Comparison of ENCODE assay signal across 12 cellular contexts in genomic region chr2:127647242-127648190, GRCh38. TPM values are rescaled to one million over a fixed set of nuclear protein-coding genes. Genes with fewer than 3 reads are reported as not detected.
A peak's percentile ranks its signal among the peaks of the same experiment; 100 is the strongest.
DNase-seq lines count a peak whose midpoint lies in the region; ATAC-seq, FAIRE-seq and TF ChIP-seq lines count a peak whose summit lies in the region.
"Had no signal": no experiment of that assay in that cellular context is flagged by ENCODE, and none has a peak within 500 bp of the region (broad histone marks: within the 10 kb centered on the region; RNA-seq: fewer than 3 reads in every experiment).

No MANE protein-coding gene starts in this region.

- H3K4me1 Mint-ChIP-seq in HFFc6 (ENCODE audit: low read depth): peaks cover 29% of the 10 kb centered on the region

- no peaks in the 10 kb centered on the region for H3K9me1 ChIP-seq in K562 (ENCODE audit: control insufficient read depth, insufficient read depth, low read length)

- H3K9me3 ChIP-seq in K562 (replicated peaks; ENCODE audit: control insufficient read depth, insufficient read depth, low read depth, low read length) (no peaks in the 10 kb centered on the region), left lung (no peaks in the 10 kb centered on the region), thoracic aorta (no peaks in the 10 kb centered on the region)
- H3K9me3 ChIP-seq: testis had no signal

- H3K36me3 ChIP-seq in K562 (ENCODE audit: control insufficient read depth, insufficient read depth, low read length) (no peaks in the 10 kb centered on the region), left lung (peaks cover 0 to under 1% of the 10 kb centered on the region in 2 donors), thoracic aorta (peaks cover 3% of the 10 kb centered on the region)

- no peak for FAIRE-seq in K562 (lab: Jason Lieb, UNC)

- peaks cover 0 to 43% of the 10 kb centered on the region in 2 experiments; a peak in 2 of 5 replicates for H3K4me1 ChIP-seq in K562 (replicated peaks in 1 of 2; ENCODE audit: control insufficient read depth in 2 of 2, insufficient read depth in 2 of 2, low read length in 2 of 2)
- peaks cover 4 to 50% of the 10 kb centered on the region in 2 donors for H3K4me1 ChIP-seq in left lung
- peaks cover 38 to 76% of the 10 kb centered on the region in 2 donors for H3K4me1 ChIP-seq in thoracic aorta (ENCODE audit: control insufficient read depth in 1 of 2, low read depth in 2 of 2)

- no peak overlapping the region for H3K4me3 Mint-ChIP-seq in HFFc6
- H3K4me3 Mint-ChIP-seq: activated CD4-positive, alpha-beta memory T cell treated with anti-CD3 and anti-CD28 coated beads, Interleukin-2, amount 10 ng/mL, durations not matched to agents 7 days and 5 days had no signal

- H3K27ac Mint-ChIP-seq in HFFc6: peak overlapping the region; percentile 67
- H3K27ac Mint-ChIP-seq: activated CD4-positive, alpha-beta memory T cell treated with anti-CD3 and anti-CD28 coated beads, Interleukin-2, amount 10 ng/mL, durations not matched to agents 7 days and 5 days had no signal

- no peak for TF ChIP-seq RAD21 in K562 (CRISPR knock-in tag; conservative IDR thresholded peaks at IDR 0.05 in 1 of 2, IDR thresholded peaks at IDR 0.05 in 1 of 2)

- TF ChIP-seq POLR2A in K562 (conservative IDR thresholded peaks at IDR 0.05): no peak

- no peak overlapping the region for H3K4me3 ChIP-seq in K562
- H3K4me3 ChIP-seq in left lung: no peak overlapping the region
- H3K4me3 ChIP-seq in thoracic aorta: no peak overlapping the region
- H3K4me3 ChIP-seq: testis had no signal

- H3K27me3 ChIP-seq in K562 (ENCODE audit: control insufficient read depth in 2 of 2, insufficient read depth in 2 of 2, low read length in 2 of 2): peaks cover 45 to 77% of the 10 kb centered on the region in 2 experiments
- no peaks in the 10 kb centered on the region for H3K27me3 ChIP-seq in left lung
- no peaks in the 10 kb centered on the region for H3K27me3 ChIP-seq in thoracic aorta (replicated peaks; ENCODE audit: insufficient read depth)
- H3K27me3 ChIP-seq: testis had no signal

- TF ChIP-seq EP300 in K562 (IDR thresholded peaks at IDR 0.05; ENCODE audit: low read length): no peak

- H2AFZ ChIP-seq in K562 (ENCODE audit: low read depth, low read length): no peak overlapping the region

- H3K27me3 Mint-ChIP-seq in HFFc6 (ENCODE audit: insufficient read depth): peaks cover 2% of the 10 kb centered on the region

- DNase-seq in HFFc6 (no peak), K562 (ENCODE audit: extremely low read depth in 1 of 4, low spot score in 3 of 4) (no peak), left lung (peak in 1 of 2 donors; percentile 59), thoracic aorta (ENCODE audit: low spot score) (no peak), NCI-H226 (no peak), T-helper 1 cell (no peak)
- DNase-seq: activated CD4-positive, alpha-beta memory T cell treated with anti-CD3 and anti-CD28 coated beads, Interleukin-2, amount 10 ng/mL, durations not matched to agents 7 days and 5 days; GOT3; NCI-H187; testis had no signal

- no peak overlapping the region for H3K4me2 ChIP-seq in K562 (ENCODE audit: insufficient read depth, low read length)

- in situ Hi-C loops in K562 (cut with MboI): no loop called here

- H3K9ac ChIP-seq in K562 (ENCODE audit: insufficient read depth in 1 of 2, low read depth in 2 of 2, low read length in 2 of 2): peak overlapping the region in 1 of 2 experiments; percentile 64; a peak in 2 of 4 replicates

- H3K27ac ChIP-seq in K562 (ENCODE audit: extremely low read depth, low read depth, low read length) (no peak overlapping the region), left lung (peak overlapping the region; percentile 44 to 48), thoracic aorta (peak overlapping the region; percentile 50 to 70)
- H3K27ac ChIP-seq: testis had no signal

- no peak for TF ChIP-seq CTCF in HFFc6 (IDR thresholded peaks at IDR 0.05)
- TF ChIP-seq CTCF in K562 (IDR thresholded peaks at IDR 0.05 in 2 of 3, conservative IDR thresholded peaks at IDR 0.05 in 1 of 3; ENCODE audit: insufficient read depth in 2 of 3, low read depth in 1 of 3, low read length in 3 of 3): no peak
- no peak for TF ChIP-seq CTCF in left lung (IDR thresholded peaks at IDR 0.05)
- no peak for TF ChIP-seq CTCF in thoracic aorta (IDR thresholded peaks at IDR 0.05)

- H3K79me2 ChIP-seq in K562 (ENCODE audit: control insufficient read depth, insufficient read depth, low read length): no peaks in the 10 kb centered on the region

- no peaks in the 10 kb centered on the region; the same call in 1 of the 2 replicates for H3K36me3 Mint-ChIP-seq in HFFc6 (ENCODE audit: low read depth)

- H3K9me3 Mint-ChIP-seq in HFFc6: no peaks in the 10 kb centered on the region
- H3K9me3 Mint-ChIP-seq: activated CD4-positive, alpha-beta memory T cell treated with anti-CD3 and anti-CD28 coated beads, Interleukin-2, amount 10 ng/mL, durations not matched to agents 7 days and 5 days had no signal

- BruUV-seq in K562 (replicated peaks; lab: Mats Ljungman, UMichigan): no TSS peak

- POLR2A ChIA-PET in K562 (lab: Yijun Ruan, JAX): interaction anchor here (0.6 kb wide), 1 partner anchor 9 kb away, joined by 3 read pairs; no protein-coding TSS in a partner anchor

- WGBS in K562 (ENCODE audit: insufficient coverage, low coverage, missing lambda C conversion rate): 8% methylated on average over 15 of the region's 16 CpGs

- intact Hi-C loops in K562 (cut with micrococcal nuclease) (loop anchor here (5.0 kb wide), 1 partner anchor 450 kb away; no protein-coding TSS in a partner anchor), left lung (cut with DNase I) (no loop called here)

- ATAC-seq in K562 (no peak), left lung (peak; percentile 4), thoracic aorta (ENCODE audit: insufficient number of reproducible peaks, low FRiP score, low read depth) (peak; percentile 25), GM21423 (IDR thresholded peaks at IDR 0.05; ENCODE audit: unreplicated experiment) (no peak), HG03159 (IDR thresholded peaks at IDR 0.05; ENCODE audit: unreplicated experiment) (no peak)

- CTCF ChIA-PET in K562 (lab: Yijun Ruan, JAX; ENCODE audit: low intra/inter-chr PET ratio): interaction anchor here (0.6 kb wide), 1 partner anchor 323 kb away, joined by 3 read pairs; no protein-coding TSS in a partner anchor

- 0 out of 2 replicates have a peak, but pooled peaks cover 5% of the 10 kb centered on the region for H4K20me1 ChIP-seq in K562 (replicated peaks; ENCODE audit: control insufficient read depth, insufficient read depth, low read length)

RNA-seq across cellular contexts. Expression of gene GPR17, which starts 1.6 kb away (rescaled TPM):
- total RNA-seq in HFFc6 (2021; fragmentation: NEBNext Ultra II Directional; extraction: Animal tissue kit (Norgen Biotek cat#: 25700)): not detected
- total RNA-seq in K562 (2011; cell fraction: chromatin; rRNA removed; ENCODE audit: low replicate concordance): not detected in 2 replicates
- total RNA-seq in K562 (2011; cell fraction: nucleolus; rRNA removed): not detected in 2 replicates
- total RNA-seq in K562 (2011; cell fraction: nucleoplasm; rRNA removed): not detected in 2 replicates
- not detected in 2 replicates for total RNA-seq in K562 (2014; rRNA removed)
- total RNA-seq in K562 (2014; rRNA removed; fragmentation: Illumina TruSeq; extraction: Trizol): not detected in 2 replicates
- not detected in 2 replicates for total RNA-seq in K562 (2015; rRNA removed; fragmentation: Illumina TruSeq; extraction: Trizol)
- total RNA-seq in K562 (2021): not detected in 2 replicates
- polyA plus RNA-seq in K562 (2011; rRNA removed): not detected in 2 replicates
- polyA plus RNA-seq in K562 (2011; cell fraction: cytosol; rRNA removed): not detected in 2 replicates
- not detected in 2 replicates for polyA plus RNA-seq in K562 (2011; cell fraction: nucleus; rRNA removed)
- polyA plus RNA-seq in K562 (2012): not detected in 2 replicates
- not detected in 2 replicates for polyA plus RNA-seq in K562 (2014; fragmentation: Illumina TruSeq; extraction: Trizol)
- polyA plus RNA-seq in K562 (2014; fragmentation: Nextera tagmentation; extraction: Ambion mirVana): not detected
- not detected in 2 replicates for polyA plus RNA-seq in K562 (2014; rRNA removed)
- not detected in 2 replicates for polyA minus RNA-seq in K562 (2011; rRNA and poly(A)+ RNA removed)
- polyA minus RNA-seq in K562 (2011; cell fraction: cytosol; rRNA and poly(A)+ RNA removed): not detected in 2 replicates
- not detected in 2 replicates for polyA minus RNA-seq in K562 (2011; cell fraction: nucleus; rRNA and poly(A)+ RNA removed)
- total RNA-seq in left lung: under 1 TPM; 0.24 to 0.26 TPM
- not detected for total RNA-seq in thoracic aorta
- total RNA-seq: activated CD4-positive, alpha-beta memory T cell treated with anti-CD3 and anti-CD28 coated beads, Interleukin-2, amount 10 ng/mL, durations not matched to agents 7 days and 5 days had no signal

RNA-seq across cellular contexts. Expression of gene LIMS2, which starts 27.8 kb away (rescaled TPM):
- 10 to 100 TPM; 47.8 to 65.0 (median 59.1) TPM for total RNA-seq in HFFc6 (2021; fragmentation: NEBNext Ultra II Directional; extraction: Animal tissue kit (Norgen Biotek cat#: 25700))
- not detected in 2 replicates for total RNA-seq in K562 (2011; cell fraction: chromatin; rRNA removed; ENCODE audit: low replicate concordance)
- total RNA-seq in K562 (2011; cell fraction: nucleolus; rRNA removed): not detected in 2 replicates
- not detected in 2 replicates for total RNA-seq in K562 (2011; cell fraction: nucleoplasm; rRNA removed)
- total RNA-seq in K562 (2014; rRNA removed) (not detected in 2 replicates), K562 (2014; rRNA removed; fragmentation: Illumina TruSeq; extraction: Trizol) (not detected in 2 replicates), K562 (2015; rRNA removed; fragmentation: Illumina TruSeq; extraction: Trizol) (not detected in 2 replicates), K562 (2021) (0.11 and 0.22 TPM in 2 replicates), left lung (100 to 1,000 TPM in 1 of 2 donors, 10 to 100 TPM in 1; 50.5 to 122 TPM), thoracic aorta (100 to 1,000 TPM; 177 to 246 TPM)
- polyA plus RNA-seq in K562 (2011; rRNA removed) (0.04 TPM in 1 of 2 replicates, not detected in the other), K562 (2014; fragmentation: Illumina TruSeq; extraction: Trizol) (not detected in 2 replicates), K562 (2014; fragmentation: Nextera tagmentation; extraction: Ambion mirVana) (not detected), K562 (2014; rRNA removed) (not detected in 2 replicates)
- not detected in 2 replicates for polyA plus RNA-seq in K562 (2011; cell fraction: cytosol; rRNA removed)
- polyA plus RNA-seq in K562 (2011; cell fraction: nucleus; rRNA removed): not detected in 2 replicates
- polyA plus RNA-seq in K562 (2012): 0.08 TPM in 2 replicates
- polyA minus RNA-seq in K562 (2011; rRNA and poly(A)+ RNA removed): not detected in 2 replicates
- polyA minus RNA-seq in K562 (2011; cell fraction: cytosol; rRNA and poly(A)+ RNA removed): not detected in 2 replicates
- not detected in 2 replicates for polyA minus RNA-seq in K562 (2011; cell fraction: nucleus; rRNA and poly(A)+ RNA removed)

RNA-seq across cellular contexts. Expression of gene SFT2D3, which starts 53.8 kb away (rescaled TPM):
- total RNA-seq in HFFc6 (2021; fragmentation: NEBNext Ultra II Directional; extraction: Animal tissue kit (Norgen Biotek cat#: 25700)): 1 to 10 TPM; 2.5 to 3.2 (median 3.0) TPM
- 11.0 and 11.3 TPM in 2 replicates for total RNA-seq in K562 (2011; cell fraction: chromatin; rRNA removed; ENCODE audit: low replicate concordance)
- total RNA-seq in K562 (2011; cell fraction: nucleolus; rRNA removed): 15.0 and 17.7 TPM in 2 replicates
- total RNA-seq in K562 (2011; cell fraction: nucleoplasm; rRNA removed): 14.9 and 19.2 TPM in 2 replicates
- total RNA-seq in K562 (2014; rRNA removed) (8.9 and 12.1 TPM in 2 replicates), K562 (2014; rRNA removed; fragmentation: Illumina TruSeq; extraction: Trizol) (7.7 and 9.1 TPM in 2 replicates), K562 (2015; rRNA removed; fragmentation: Illumina TruSeq; extraction: Trizol) (6.3 and 7.5 TPM in 2 replicates), K562 (2021) (8.8 and 9.9 TPM in 2 replicates), left lung (1 to 10 TPM; 4.7 to 6.8 TPM), thoracic aorta (1 to 10 TPM; 7.1 to 9.5 TPM)
- polyA plus RNA-seq in K562 (2011; rRNA removed) (9.1 and 9.2 TPM in 2 replicates), K562 (2014; fragmentation: Illumina TruSeq; extraction: Trizol) (7.7 and 8.9 TPM in 2 replicates), K562 (2014; fragmentation: Nextera tagmentation; extraction: Ambion mirVana) (not detected), K562 (2014; rRNA removed) (9.6 and 11.6 TPM in 2 replicates)
- polyA plus RNA-seq in K562 (2011; cell fraction: cytosol; rRNA removed): 9.0 and 10.1 TPM in 2 replicates
- 4.7 and 5.3 TPM in 2 replicates for polyA plus RNA-seq in K562 (2011; cell fraction: nucleus; rRNA removed)
- polyA plus RNA-seq in K562 (2012): 0.12 TPM in 1 of 2 replicates, not detected in the other
- 7.0 and 7.3 TPM in 2 replicates for polyA minus RNA-seq in K562 (2011; rRNA and poly(A)+ RNA removed)
- 3.8 and 4.8 TPM in 2 replicates for polyA minus RNA-seq in K562 (2011; cell fraction: cytosol; rRNA and poly(A)+ RNA removed)
- polyA minus RNA-seq in K562 (2011; cell fraction: nucleus; rRNA and poly(A)+ RNA removed): 7.0 and 9.7 TPM in 2 replicates

Comparison
In these comparisons a context has a peak if more than half of its experiments do, and no peak if none do; other contexts are left out.
1. ATAC-seq: peak in left lung (single experiment) and thoracic aorta (single experiment); none in K562 (single experiment), GM21423 (single experiment) and HG03159 (single experiment).
2. RNA of gene LIMS2, which starts 27.8 kb away (total RNA-seq): 177 to 246 TPM in thoracic aorta, 50.5 to 122 TPM in left lung and 47.8 to 65.0 TPM in HFFc6; 0.11 to 0.22 TPM in K562; every median in the first group is over 10 times any median in the second.